Comparison of ENCODE assay signal across 22 cellular contexts in genomic region chr3:52733256-52733891, GRCh38. TPM values are rescaled to one million over a fixed set of nuclear protein-coding genes. Genes with fewer than 3 reads are reported as not detected.
"Had no signal": no experiment of that assay in that cellular context is flagged by ENCODE, and none has a peak within 500 bp of the region (broad histone marks: within the 10 kb centered on the region; RNA-seq: fewer than 3 reads in every experiment).

No MANE protein-coding gene starts in this region.

- H3K27ac ChIP-seq: dorsolateral prefrontal cortex, epithelial cell of prostate, gastrocnemius medialis, neutrophil, parathyroid adenoma, testis, tibial artery had no signal

- H3K79me2 ChIP-seq: parathyroid adenoma had no signal

- H3K9me3 ChIP-seq: gastrocnemius medialis, testis, tibial artery had no signal

- H3K27me3 ChIP-seq: dorsolateral prefrontal cortex, gastrocnemius medialis, neutrophil, testis, tibial artery had no signal

- H2AFZ ChIP-seq: parathyroid adenoma had no signal

- DNase-seq: dorsolateral prefrontal cortex; effector CD4-positive, alpha-beta T cell; foreskin fibroblast; gastrocnemius medialis; head of caudate nucleus; natural killer cell; stimulated activated CD4-positive, alpha-beta T cell treated with anti-CD3 and anti-CD28 coated beads, Interleukin-2, amount 100 ng/mL, for 24 hours; stimulated activated CD4-positive, alpha-beta T cell treated with anti-CD3 and anti-CD28 coated beads, Interleukin-4, amount 100 ng/mL, for 4 hours; stimulated activated naive CD8-positive, alpha-beta T cell treated with anti-CD3 and anti-CD28 coated beads, Interleukin-15, Interleukin-2, amounts not matched to agents 100 U/mL and 50 U/mL, for 24 hours; substantia nigra; testis; tibial artery had no signal

- FAIRE-seq: colon, keratinocyte had no signal

- H3K9ac ChIP-seq: parathyroid adenoma had no signal

- H3K4me1 ChIP-seq: gastrocnemius medialis, parathyroid adenoma, testis, tibial artery had no signal

- H3K4me3 ChIP-seq: dorsolateral prefrontal cortex, gastrocnemius medialis, lung, testis, tibial artery had no signal

RNA-seq across cellular contexts. Expression of gene ITIH1, which starts 44.0 kb away (rescaled TPM):
- total RNA-seq: glomerular endothelial cell, neural crest cell, sciatic nerve, urinary bladder had no signal
- polyA plus RNA-seq: keratinocyte had no signal
